Comparison of ENCODE assay signal across 8 cellular contexts in the genomic region with DNA sequence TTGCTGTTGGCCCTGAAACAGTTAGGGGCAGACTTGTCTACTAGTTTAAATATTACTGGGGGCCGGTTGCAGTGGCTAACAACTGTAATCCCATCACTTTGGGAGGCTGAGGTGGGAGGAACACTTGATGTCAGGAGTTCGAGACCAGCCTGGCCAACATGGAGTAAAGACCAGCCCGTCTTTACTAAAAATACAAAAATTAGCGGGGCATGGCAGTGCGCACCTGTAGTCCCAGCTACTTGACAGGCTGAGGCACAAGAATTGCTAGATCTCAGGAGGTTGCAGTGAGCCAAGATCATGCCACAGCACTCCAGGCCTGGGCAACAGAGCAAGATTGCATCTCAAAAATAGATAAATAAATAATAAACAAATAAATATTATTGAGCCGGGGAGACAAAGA.
"Had no signal": no experiment of that assay in that cellular context is flagged by ENCODE, and none has a peak within 500 bp of the region (broad histone marks: within the 10 kb centered on the region; RNA-seq: fewer than 3 reads in every experiment).

No MANE protein-coding gene starts in this region.

- FAIRE-seq: H1, H54, HTR-8/SVneo, K562 had no signal

- H3K4me2 ChIP-seq: GM23338 had no signal

- H3K27ac Mint-ChIP-seq: GM23338, H9 had no signal

- DNase-seq: H9, HCEC 1CT, IMR-90 had no signal

- H3K4me3 Mint-ChIP-seq: GM23338, H9 had no signal

- H3K9me3 Mint-ChIP-seq: GM23338, H9 had no signal

- H2AFZ ChIP-seq: GM23338 had no signal

- H3K4me3 ChIP-seq: GM23338, K562 had no signal
